7 cellular contexts compared by ENCODE assay signal in the genomic region with DNA sequence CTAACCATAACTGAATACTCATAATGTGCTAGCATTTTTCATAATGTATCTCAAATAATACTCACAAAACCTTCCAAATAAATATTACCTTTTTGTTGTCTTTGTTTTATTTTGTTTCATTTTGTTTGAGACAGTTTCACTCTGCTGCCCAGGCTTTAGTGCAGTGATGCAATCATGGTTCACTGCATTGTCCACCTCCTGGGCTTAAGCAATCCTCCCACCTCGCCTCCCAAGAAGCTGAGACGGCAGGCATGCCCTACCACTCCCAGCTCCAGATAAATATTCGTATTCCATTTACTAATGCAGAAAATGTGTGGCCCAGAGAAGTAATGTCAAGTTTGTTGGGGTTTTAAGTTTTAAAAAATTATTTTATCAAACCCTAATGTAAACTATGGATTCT.
"Had no signal": no experiment of that assay in that cellular context is flagged by ENCODE, and none has a peak within 500 bp of the region (broad histone marks: within the 10 kb centered on the region; RNA-seq: fewer than 3 reads in every experiment).

No MANE protein-coding gene starts in this region.

- DNase-seq: activated CD4-positive, alpha-beta T cell treated with anti-CD3 and anti-CD28 coated beads, Interleukin-2, amount 10 ng/mL, durations not matched to agents 7 days and 5 days; activated CD4-positive, CD25-positive, alpha-beta regulatory T cell; activated CD8-positive, alpha-beta memory T cell treated with anti-CD3 and anti-CD28 coated beads for 24 hours; activated naive CD4-positive, alpha-beta T cell treated with anti-CD3 and anti-CD28 coated beads for 36 hours; effector memory CD4-positive, alpha-beta T cell; stimulated activated CD4-positive, alpha-beta T cell treated with anti-CD3 and anti-CD28 coated beads, Interleukin-1b, Interleukin-23, amount 100 ng/mL, for 48 hours; stimulated activated naive B cell treated with anti-CD40 and anti-IgM and Interleukin-4, amounts not matched to agents 10 μg/mL and 1 μg/mL and 100 μg/mL, for 72 hours had no signal

- ATAC-seq: stimulated activated naive B cell treated with anti-CD40 and anti-IgM and Interleukin-4, amounts not matched to agents 10 μg/mL and 1 μg/mL and 100 μg/mL, for 72 hours had no signal
